Comparison of ENCODE assay signal across 1 cellular context in the genomic region with DNA sequence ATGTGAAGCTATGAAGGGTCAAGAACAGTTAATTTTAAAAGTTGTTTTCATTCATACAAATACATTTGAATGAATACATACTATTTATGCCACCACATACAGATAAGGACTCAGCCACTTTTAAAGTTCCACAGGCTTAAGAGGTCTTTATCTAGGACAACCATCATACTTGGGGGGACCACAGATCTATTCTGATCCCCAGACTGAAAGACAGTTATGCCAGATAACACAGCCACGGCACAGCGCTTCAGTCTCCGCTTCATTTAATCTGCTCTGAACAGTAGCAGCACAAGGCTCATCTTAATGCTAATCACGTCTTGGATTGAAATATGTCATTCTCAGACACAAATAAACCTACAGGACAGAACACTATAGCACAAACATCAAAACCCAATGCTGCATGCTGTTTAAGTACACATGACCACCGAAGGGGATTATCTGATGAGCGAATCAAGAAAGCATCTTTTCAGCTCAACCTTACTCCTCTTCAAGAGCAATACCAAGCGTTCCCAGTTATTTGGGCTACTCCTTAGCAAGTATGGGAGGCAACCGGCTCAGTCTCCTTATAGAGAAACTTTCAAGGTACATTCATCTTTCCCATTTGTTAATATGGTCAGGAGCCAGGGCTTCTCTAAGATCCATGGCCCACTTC.
TF ChIP-seq lines count a peak whose summit lies in the region.

No MANE protein-coding gene starts in this region.

TF ChIP-seq in H1, 55 proteins besides CTCF, POLR2A, EP300 and RAD21:
- TF ChIP-seq RBBP5 (IDR thresholded peaks at IDR 0.05; ENCODE audit: borderline replicate concordance, low read depth, low read length) (no peak), KDM1A (IDR thresholded peaks at IDR 0.05; ENCODE audit: borderline replicate concordance, low read length) (no peak), SP2 (IDR thresholded peaks at IDR 0.05; ENCODE audit: low read length) (no peak), TBP (IDR thresholded peaks at IDR 0.05; ENCODE audit: low read depth, low read length) (no peak), CHD2 (IDR thresholded peaks at IDR 0.05; ENCODE audit: low read length) (no peak)
